Comparison of ENCODE assay signal across 1 cellular context in genomic region chr18:58345875-58346274, GRCh38.
TF ChIP-seq lines count a peak whose summit lies in the region.

No MANE protein-coding gene starts in this region.

TF ChIP-seq in GM23338, 12 proteins besides CTCF, POLR2A, EP300 and RAD21:
- TF ChIP-seq, protein P1, sequence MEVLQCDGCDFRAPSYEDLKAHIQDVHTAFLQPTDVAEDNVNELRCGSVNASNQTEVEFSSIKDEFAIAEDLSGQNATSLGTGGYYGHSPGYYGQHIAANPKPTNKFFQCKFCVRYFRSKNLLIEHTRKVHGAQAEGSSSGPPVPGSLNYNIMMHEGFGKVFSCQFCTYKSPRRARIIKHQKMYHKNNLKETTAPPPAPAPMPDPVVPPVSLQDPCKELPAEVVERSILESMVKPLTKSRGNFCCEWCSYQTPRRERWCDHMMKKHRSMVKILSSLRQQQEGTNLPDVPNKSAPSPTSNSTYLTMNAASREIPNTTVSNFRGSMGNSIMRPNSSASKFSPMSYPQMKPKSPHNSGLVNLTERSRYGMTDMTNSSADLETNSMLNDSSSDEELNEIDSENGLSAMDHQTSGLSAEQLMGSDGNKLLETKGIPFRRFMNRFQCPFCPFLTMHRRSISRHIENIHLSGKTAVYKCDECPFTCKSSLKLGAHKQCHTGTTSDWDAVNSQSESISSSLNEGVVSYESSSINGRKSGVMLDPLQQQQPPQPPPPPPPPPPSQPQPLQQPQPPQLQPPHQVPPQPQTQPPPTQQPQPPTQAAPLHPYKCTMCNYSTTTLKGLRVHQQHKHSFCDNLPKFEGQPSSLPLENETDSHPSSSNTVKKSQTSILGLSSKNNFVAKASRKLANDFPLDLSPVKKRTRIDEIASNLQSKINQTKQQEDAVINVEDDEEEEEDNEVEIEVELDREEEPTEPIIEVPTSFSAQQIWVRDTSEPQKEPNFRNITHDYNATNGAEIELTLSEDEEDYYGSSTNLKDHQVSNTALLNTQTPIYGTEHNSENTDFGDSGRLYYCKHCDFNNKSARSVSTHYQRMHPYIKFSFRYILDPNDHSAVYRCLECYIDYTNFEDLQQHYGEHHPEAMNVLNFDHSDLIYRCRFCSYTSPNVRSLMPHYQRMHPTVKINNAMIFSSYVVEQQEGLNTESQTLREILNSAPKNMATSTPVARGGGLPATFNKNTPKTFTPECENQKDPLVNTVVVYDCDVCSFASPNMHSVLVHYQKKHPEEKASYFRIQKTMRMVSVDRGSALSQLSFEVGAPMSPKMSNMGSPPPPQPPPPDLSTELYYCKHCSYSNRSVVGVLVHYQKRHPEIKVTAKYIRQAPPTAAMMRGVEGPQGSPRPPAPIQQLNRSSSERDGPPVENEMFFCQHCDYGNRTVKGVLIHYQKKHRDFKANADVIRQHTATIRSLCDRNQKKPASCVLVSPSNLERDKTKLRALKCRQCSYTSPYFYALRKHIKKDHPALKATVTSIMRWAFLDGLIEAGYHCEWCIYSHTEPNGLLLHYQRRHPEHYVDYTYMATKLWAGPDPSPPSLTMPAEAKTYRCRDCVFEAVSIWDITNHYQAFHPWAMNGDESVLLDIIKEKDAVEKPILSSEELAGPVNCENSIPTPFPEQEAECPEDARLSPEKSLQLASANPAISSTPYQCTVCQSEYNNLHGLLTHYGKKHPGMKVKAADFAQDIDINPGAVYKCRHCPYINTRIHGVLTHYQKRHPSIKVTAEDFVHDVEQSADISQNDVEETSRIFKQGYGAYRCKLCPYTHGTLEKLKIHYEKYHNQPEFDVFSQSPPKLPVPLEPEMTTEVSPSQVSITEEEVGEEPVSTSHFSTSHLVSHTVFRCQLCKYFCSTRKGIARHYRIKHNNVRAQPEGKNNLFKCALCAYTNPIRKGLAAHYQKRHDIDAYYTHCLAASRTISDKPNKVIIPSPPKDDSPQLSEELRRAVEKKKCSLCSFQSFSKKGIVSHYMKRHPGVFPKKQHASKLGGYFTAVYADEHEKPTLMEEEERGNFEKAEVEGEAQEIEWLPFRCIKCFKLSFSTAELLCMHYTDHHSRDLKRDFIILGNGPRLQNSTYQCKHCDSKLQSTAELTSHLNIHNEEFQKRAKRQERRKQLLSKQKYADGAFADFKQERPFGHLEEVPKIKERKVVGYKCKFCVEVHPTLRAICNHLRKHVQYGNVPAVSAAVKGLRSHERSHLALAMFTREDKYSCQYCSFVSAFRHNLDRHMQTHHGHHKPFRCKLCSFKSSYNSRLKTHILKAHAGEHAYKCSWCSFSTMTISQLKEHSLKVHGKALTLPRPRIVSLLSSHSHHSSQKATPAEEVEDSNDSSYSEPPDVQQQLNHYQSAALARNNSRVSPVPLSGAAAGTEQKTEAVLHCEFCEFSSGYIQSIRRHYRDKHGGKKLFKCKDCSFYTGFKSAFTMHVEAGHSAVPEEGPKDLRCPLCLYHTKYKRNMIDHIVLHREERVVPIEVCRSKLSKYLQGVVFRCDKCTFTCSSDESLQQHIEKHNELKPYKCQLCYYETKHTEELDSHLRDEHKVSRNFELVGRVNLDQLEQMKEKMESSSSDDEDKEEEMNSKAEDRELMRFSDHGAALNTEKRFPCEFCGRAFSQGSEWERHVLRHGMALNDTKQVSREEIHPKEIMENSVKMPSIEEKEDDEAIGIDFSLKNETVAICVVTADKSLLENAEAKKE (CRISPR knock-in tag; IDR thresholded peaks at IDR 0.05), result 0 out of 2 replicates have a peak, but pooled peaks have one; percentile 46
- TF ChIP-seq EZH2 (IDR thresholded peaks at IDR 0.05; ENCODE audit: low read depth, unreplicated experiment), result no peak
